In the genomic region with DNA sequence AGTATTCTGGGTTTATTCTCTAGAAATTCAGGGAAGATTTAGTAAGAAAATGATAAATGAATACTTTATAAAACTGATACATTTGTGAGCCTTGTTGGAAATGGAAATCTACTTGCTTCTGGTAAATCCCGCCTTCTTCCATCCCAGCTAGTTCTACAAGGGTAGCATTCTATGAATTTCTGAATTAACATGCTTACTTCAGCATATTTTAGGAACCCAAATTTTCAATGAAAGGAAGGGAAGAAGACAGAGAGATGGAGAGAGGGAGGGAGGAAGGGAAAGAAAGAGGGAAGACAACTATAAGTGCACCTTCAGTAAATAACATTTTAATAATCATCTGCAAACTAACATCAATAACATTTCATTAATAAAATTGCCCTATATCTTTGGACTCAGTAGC, we compare ENCODE assay signal across 25 cellular contexts. TPM values are rescaled to one million over a fixed set of nuclear protein-coding genes. Genes with fewer than 3 reads are reported as not detected.
DNase-seq lines count a peak whose midpoint lies in the region; ATAC-seq, FAIRE-seq and TF ChIP-seq lines count a peak whose summit lies in the region.
"Had no signal": no experiment of that assay in that cellular context is flagged by ENCODE, and none has a peak within 500 bp of the region (broad histone marks: within the 10 kb centered on the region; RNA-seq: fewer than 3 reads in every experiment).

No MANE protein-coding gene starts in this region.

- TF ChIP-seq POLR2A in HepG2 (IDR thresholded peaks at IDR 0.05; ENCODE audit: insufficient read depth in 1 of 2, low read depth in 2 of 2, low read length in 2 of 2) (no peak), right lobe of liver (IDR thresholded peaks at IDR 0.05) (no peak), K562 (conservative IDR thresholded peaks at IDR 0.05) (no peak)

- H3K27me3 ChIP-seq in HepG2 (ENCODE audit: control insufficient read depth in 1 of 2, insufficient read depth in 2 of 2, low read length in 2 of 2): peaks cover 0 to 3% of the 10 kb centered on the region in 2 experiments; a peak in 3 of 5 replicates
- no peaks in the 10 kb centered on the region for H3K27me3 ChIP-seq in right lobe of liver
- peaks cover 0 to 9% of the 10 kb centered on the region in 2 experiments; a peak in 1 of 5 replicates for H3K27me3 ChIP-seq in K562 (ENCODE audit: control insufficient read depth in 2 of 2, insufficient read depth in 2 of 2, low read length in 2 of 2)
- H3K27me3 ChIP-seq: BE2C, BLaER1 had no signal

- ATAC-seq in HepG2 (no peak), right lobe of liver (no peak), K562 (no peak)
- ATAC-seq: GM12878 had no signal

- no peaks in the 10 kb centered on the region for H3K9me3 Mint-ChIP-seq in activated T-cell treated with anti-CD3 and anti-CD28 coated beads, Interleukin-2, amount 50 U/mL, for 24 hours

- CTCF ChIA-PET in HepG2 (lab: Yijun Ruan, JAX; ENCODE audit: low intra/inter-chr PET ratio, low total read pairs) (no interaction called here), K562 (lab: Yijun Ruan, JAX; ENCODE audit: low intra/inter-chr PET ratio) (no interaction called here)

- no peak for DNase-seq in HepG2 (ENCODE audit: low spot score)
- DNase-seq in right lobe of liver: no peak
- no peak for DNase-seq in K562 (ENCODE audit: extremely low read depth in 1 of 4, low spot score in 3 of 4)
- no peak for DNase-seq in activated naive CD4-positive, alpha-beta T cell treated with Interleukin-2 at 50 U/mL for 16 hours
- DNase-seq in activated T-cell treated with anti-CD3 and anti-CD28 coated beads, Interleukin-2, amount 50 U/mL, for 24 hours: no peak
- DNase-seq: ACHN; BE2C; C1 segment of cervical spinal cord; CD4-positive, alpha-beta memory T cell; CD4-positive, CD25-positive, alpha-beta regulatory T cell; CD8-positive, alpha-beta memory T cell; COR-L47; DMS 273 treated with DMSO at 0.1 percent for 48 hours; DMS153; DMS53; DMS79; DND-41; EL; GDM1 had no signal

- 15% methylated on average over 1 of the region's 1 CpG for WGBS in HepG2 (ENCODE audit: low lambda C conversion rate)
- WGBS in right lobe of liver (ENCODE audit: insufficient coverage, low coverage, low lambda C conversion rate, missing lambda C conversion rate): 78% methylated on average over 1 of the region's 1 CpG
- 13% methylated on average over 1 of the region's 1 CpG for WGBS in K562 (ENCODE audit: insufficient coverage, low coverage, missing lambda C conversion rate)

- no peak overlapping the region for H3K27ac ChIP-seq in HepG2 (ENCODE audit: extremely low read length, insufficient read depth, low read length)
- no peak overlapping the region for H3K27ac ChIP-seq in right lobe of liver
- no peak overlapping the region for H3K27ac ChIP-seq in K562 (ENCODE audit: extremely low read depth, low read depth, low read length)
- H3K27ac ChIP-seq: 22Rv1, BLaER1 had no signal

- H3K79me2 ChIP-seq in HepG2 (ENCODE audit: insufficient read depth, low read length): no peaks in the 10 kb centered on the region
- H3K79me2 ChIP-seq in K562 (ENCODE audit: control insufficient read depth, insufficient read depth, low read length): no peaks in the 10 kb centered on the region

- TF ChIP-seq CTCF in HepG2 (CRISPR knock-in tag; IDR thresholded peaks at IDR 0.05) (no peak), right lobe of liver (IDR thresholded peaks at IDR 0.05) (no peak), K562 (IDR thresholded peaks at IDR 0.05 in 2 of 3, conservative IDR thresholded peaks at IDR 0.05 in 1 of 3; ENCODE audit: insufficient read depth in 2 of 3, low read depth in 1 of 3, low read length in 3 of 3) (no peak)

- no peak overlapping the region for H3K27ac Mint-ChIP-seq in activated T-cell treated with anti-CD3 and anti-CD28 coated beads, Interleukin-2, amount 50 U/mL, for 24 hours
- H3K27ac Mint-ChIP-seq: CD14-positive monocyte; CD4-positive, alpha-beta memory T cell; CD4-positive, CD25-positive, alpha-beta regulatory T cell; CD8-positive, alpha-beta memory T cell had no signal

- H3K27me3 Mint-ChIP-seq in activated T-cell treated with anti-CD3 and anti-CD28 coated beads, Interleukin-2, amount 50 U/mL, for 24 hours: no peaks in the 10 kb centered on the region

- H3K36me3 ChIP-seq in HepG2 (replicated peaks in 1 of 2; ENCODE audit: control insufficient read depth in 1 of 2, insufficient read depth in 2 of 2, low read length in 2 of 2): no peaks in the 10 kb centered on the region
- no peaks in the 10 kb centered on the region for H3K36me3 ChIP-seq in right lobe of liver
- no peaks in the 10 kb centered on the region for H3K36me3 ChIP-seq in K562 (ENCODE audit: control insufficient read depth, insufficient read depth, low read length)
- H3K36me3 ChIP-seq: BE2C, BLaER1 had no signal

- H3K4me3 ChIP-seq in HepG2 (replicated peaks in 1 of 3; ENCODE audit: insufficient read depth in 1 of 3, low read depth in 2 of 3, low read length in 3 of 3) (no peak overlapping the region), right lobe of liver (no peak overlapping the region), K562 (no peak overlapping the region)
- H3K4me3 ChIP-seq: BLaER1, GM12878 had no signal

- TF ChIP-seq RAD21 in HepG2 (CRISPR knock-in tag; IDR thresholded peaks at IDR 0.05) (no peak), K562 (CRISPR knock-in tag; conservative IDR thresholded peaks at IDR 0.05 in 1 of 2, IDR thresholded peaks at IDR 0.05 in 1 of 2) (no peak)

- BruUV-seq in HepG2 (replicated peaks; lab: Mats Ljungman, UMichigan) (no TSS peak), K562 (replicated peaks; lab: Mats Ljungman, UMichigan) (no TSS peak)

- in situ Hi-C loops in HepG2 (cut with HindIII; ENCODE audit: extremely low pct_ligation_motif_present, low pct_unique_long_range_greater_than_20kb) (no loop called here), K562 (cut with MboI) (no loop called here)

- no peak overlapping the region for H3K4me3 Mint-ChIP-seq in activated T-cell treated with anti-CD3 and anti-CD28 coated beads, Interleukin-2, amount 50 U/mL, for 24 hours
- H3K4me3 Mint-ChIP-seq: CD14-positive monocyte; CD4-positive, alpha-beta memory T cell; CD4-positive, CD25-positive, alpha-beta regulatory T cell; CD8-positive, alpha-beta memory T cell had no signal

- intact Hi-C loops in HepG2 (cut with micrococcal nuclease; ENCODE audit: unreplicated experiment) (loop anchor here (10.0 kb wide), 1 partner anchor 215 kb away; no protein-coding TSS in a partner anchor), right lobe of liver (cut with DNase I) (no loop called here), K562 (cut with micrococcal nuclease) (no loop called here)

- H3K4me1 Mint-ChIP-seq in activated T-cell treated with anti-CD3 and anti-CD28 coated beads, Interleukin-2, amount 50 U/mL, for 24 hours (ENCODE audit: low read depth): no peaks in the 10 kb centered on the region

- H3K4me2 ChIP-seq in HepG2 (ENCODE audit: low read depth, low read length) (no peak overlapping the region), K562 (ENCODE audit: insufficient read depth, low read length) (no peak overlapping the region)
- H3K4me2 ChIP-seq: BLaER1 had no signal

- no peaks in the 10 kb centered on the region for H3K9me1 ChIP-seq in K562 (ENCODE audit: control insufficient read depth, insufficient read depth, low read length)

- H3K36me3 Mint-ChIP-seq in activated T-cell treated with anti-CD3 and anti-CD28 coated beads, Interleukin-2, amount 50 U/mL, for 24 hours (ENCODE audit: low read depth): no peaks in the 10 kb centered on the region
- H3K36me3 Mint-ChIP-seq: CD14-positive monocyte; CD4-positive, alpha-beta memory T cell; CD8-positive, alpha-beta memory T cell had no signal

- H3K9me3 ChIP-seq in HepG2 (ENCODE audit: low read length): no peaks in the 10 kb centered on the region
- H3K9me3 ChIP-seq in right lobe of liver: no peaks in the 10 kb centered on the region
- no peaks in the 10 kb centered on the region for H3K9me3 ChIP-seq in K562 (replicated peaks; ENCODE audit: control insufficient read depth, insufficient read depth, low read depth, low read length)
- H3K9me3 ChIP-seq: BE2C had no signal

- TF ChIP-seq EP300 in HepG2 (IDR thresholded peaks at IDR 0.05; ENCODE audit: low read depth in 2 of 2, low read length in 2 of 2): no peak
- no peak for TF ChIP-seq EP300 in HepG2 (CRISPR knock-in tag; IDR thresholded peaks at IDR 0.05; ENCODE audit: borderline replicate concordance)
- no peak for TF ChIP-seq EP300 in K562 (IDR thresholded peaks at IDR 0.05; ENCODE audit: low read length)

- H3K9ac ChIP-seq in HepG2 (ENCODE audit: insufficient read depth, low read depth, low read length): no peak overlapping the region
- no peak overlapping the region for H3K9ac ChIP-seq in K562 (ENCODE audit: insufficient read depth in 1 of 2, low read depth in 2 of 2, low read length in 2 of 2)
- H3K9ac ChIP-seq: BLaER1 had no signal

- POLR2A ChIA-PET in HepG2 (lab: Yijun Ruan, JAX): no interaction called here
- POLR2A ChIA-PET in K562 (lab: Yijun Ruan, JAX): no interaction called here

- H2AFZ ChIP-seq in HepG2 (ENCODE audit: low read length) (no peak overlapping the region), K562 (ENCODE audit: low read depth, low read length) (no peak overlapping the region)

- H3K4me1 ChIP-seq in HepG2 (ENCODE audit: insufficient read depth, low read length): no peaks in the 10 kb centered on the region
- no peaks in the 10 kb centered on the region for H3K4me1 ChIP-seq in right lobe of liver
- H3K4me1 ChIP-seq in K562 (replicated peaks in 1 of 2; ENCODE audit: control insufficient read depth in 2 of 2, insufficient read depth in 2 of 2, low read length in 2 of 2): no peaks in the 10 kb centered on the region
- H3K4me1 ChIP-seq: BE2C, BLaER1 had no signal

- FAIRE-seq in HepG2 (lab: Jason Lieb, UNC) (no peak), K562 (lab: Jason Lieb, UNC) (no peak)
- FAIRE-seq: GM12878, GM12892, GM18507 had no signal

- H4K20me1 ChIP-seq in HepG2 (ENCODE audit: insufficient read depth, low read length) (no peaks in the 10 kb centered on the region), K562 (replicated peaks; ENCODE audit: control insufficient read depth, insufficient read depth, low read length) (no peaks in the 10 kb centered on the region)
- H4K20me1 ChIP-seq: BLaER1 had no signal

RNA-seq across cellular contexts. Expression of a gene that starts 26.6 kb away (rescaled TPM):
- total RNA-seq in HepG2 (2016; rRNA removed; fragmentation: Illumina TruSeq; extraction: Trizol): 28.6 and 36.1 TPM in 2 replicates
- 19.0 and 20.3 TPM in 2 replicates for total RNA-seq in HepG2 (2016; cell fraction: cytosol; rRNA removed; fragmentation: Illumina TruSeq; extraction: Trizol; ENCODE audit: low read depth)
- 27.4 and 34.1 TPM in 2 replicates for total RNA-seq in HepG2 (2016; cell fraction: insoluble cytoplasmic fraction; rRNA removed; fragmentation: Illumina TruSeq; extraction: Trizol)
- 28.2 and 29.0 TPM in 2 replicates for total RNA-seq in HepG2 (2016; cell fraction: membrane; rRNA removed; fragmentation: Illumina TruSeq; extraction: Trizol)
- 30.2 and 36.5 TPM in 2 replicates for total RNA-seq in HepG2 (2016; cell fraction: nucleus; rRNA removed; fragmentation: Illumina TruSeq; extraction: Trizol)
- polyA plus RNA-seq in HepG2 (2011; rRNA removed): 16.6 and 21.8 TPM in 2 replicates
- polyA plus RNA-seq in HepG2 (2011; cell fraction: cytosol; rRNA removed): 14.6 and 17.5 TPM in 2 replicates
- 9.3 and 11.8 TPM in 2 replicates for polyA plus RNA-seq in HepG2 (2011; cell fraction: nucleus; rRNA removed)
- polyA plus RNA-seq in HepG2 (2012): 10.6 and 22.0 TPM in 2 replicates
- polyA plus RNA-seq in HepG2 (2016; cell fraction: cytosol; fragmentation: Illumina TruSeq; extraction: Trizol; ENCODE audit: low read depth): 14.4 and 18.2 TPM in 2 replicates
- 23.6 and 26.5 TPM in 2 replicates for polyA plus RNA-seq in HepG2 (2016; cell fraction: insoluble cytoplasmic fraction; fragmentation: Illumina TruSeq; extraction: Trizol; ENCODE audit: low read depth)
- 19.1 and 21.5 TPM in 2 replicates for polyA plus RNA-seq in HepG2 (2016; cell fraction: membrane; fragmentation: Illumina TruSeq; extraction: Trizol; ENCODE audit: low read depth)
- 42.7 and 47.2 TPM in 2 replicates for polyA plus RNA-seq in HepG2 (2016; cell fraction: nucleus; fragmentation: Illumina TruSeq; extraction: Trizol; ENCODE audit: insufficient read depth, low read depth)
- polyA minus RNA-seq in HepG2 (2011; rRNA and poly(A)+ RNA removed; ENCODE audit: low replicate concordance): 10.0 and 10.4 TPM in 2 replicates
- 5.5 and 10.0 TPM in 2 replicates for polyA minus RNA-seq in HepG2 (2011; cell fraction: cytosol; rRNA and poly(A)+ RNA removed)
- 20.9 and 27.0 TPM in 2 replicates for polyA minus RNA-seq in HepG2 (2011; cell fraction: nucleus; rRNA and poly(A)+ RNA removed)
- total RNA-seq in right lobe of liver: 1 to 10 TPM; 2.2 to 4.1 (median 2.6) TPM
- total RNA-seq in K562 (2011; cell fraction: chromatin; rRNA removed; ENCODE audit: low replicate concordance): 12.9 and 36.7 TPM in 2 replicates
- 10.2 and 13.0 TPM in 2 replicates for total RNA-seq in K562 (2011; cell fraction: nucleolus; rRNA removed)
- 15.5 and 33.6 TPM in 2 replicates for total RNA-seq in K562 (2011; cell fraction: nucleoplasm; rRNA removed)
- 6.2 and 13.6 TPM in 2 replicates for total RNA-seq in K562 (2014; rRNA removed)
- 17.9 and 19.2 TPM in 2 replicates for total RNA-seq in K562 (2014; rRNA removed; fragmentation: Illumina TruSeq; extraction: Trizol)
- total RNA-seq in K562 (2015; rRNA removed; fragmentation: Illumina TruSeq; extraction: Trizol): 14.9 and 15.8 TPM in 2 replicates
- total RNA-seq in K562 (2021): 13.5 and 14.3 TPM in 2 replicates
- 17.9 and 18.4 TPM in 2 replicates for polyA plus RNA-seq in K562 (2011; rRNA removed)
- 6.7 and 14.2 TPM in 2 replicates for polyA plus RNA-seq in K562 (2011; cell fraction: cytosol; rRNA removed)
- polyA plus RNA-seq in K562 (2011; cell fraction: nucleus; rRNA removed): 18.1 and 34.4 TPM in 2 replicates
- 7.5 and 11.3 TPM in 2 replicates for polyA plus RNA-seq in K562 (2012)
- 14.5 and 18.0 TPM in 2 replicates for polyA plus RNA-seq in K562 (2014; fragmentation: Illumina TruSeq; extraction: Trizol)
- 10 to 100 TPM; 20.8 to 25.6 TPM for polyA plus RNA-seq in K562 (2014; fragmentation: Nextera tagmentation; extraction: Ambion mirVana)
- 11.9 TPM in 2 replicates for polyA plus RNA-seq in K562 (2014; rRNA removed)
- 13.0 and 14.1 TPM in 2 replicates for polyA minus RNA-seq in K562 (2011; rRNA and poly(A)+ RNA removed)
- polyA minus RNA-seq in K562 (2011; cell fraction: cytosol; rRNA and poly(A)+ RNA removed): 4.8 and 5.6 TPM in 2 replicates
- 5.8 and 11.1 TPM in 2 replicates for polyA minus RNA-seq in K562 (2011; cell fraction: nucleus; rRNA and poly(A)+ RNA removed)

RNA-seq across cellular contexts. Expression of a gene that starts 28.6 kb away (rescaled TPM):
- total RNA-seq in HepG2 (2016; rRNA removed; fragmentation: Illumina TruSeq; extraction: Trizol): not detected in 2 replicates
- not detected in 2 replicates for total RNA-seq in HepG2 (2016; cell fraction: cytosol; rRNA removed; fragmentation: Illumina TruSeq; extraction: Trizol; ENCODE audit: low read depth)
- total RNA-seq in HepG2 (2016; cell fraction: insoluble cytoplasmic fraction; rRNA removed; fragmentation: Illumina TruSeq; extraction: Trizol): not detected in 2 replicates
- not detected in 2 replicates for total RNA-seq in HepG2 (2016; cell fraction: membrane; rRNA removed; fragmentation: Illumina TruSeq; extraction: Trizol)
- total RNA-seq in HepG2 (2016; cell fraction: nucleus; rRNA removed; fragmentation: Illumina TruSeq; extraction: Trizol): not detected in 2 replicates
- not detected in 2 replicates for polyA plus RNA-seq in HepG2 (2011; rRNA removed)
- 0.03 TPM in 1 of 2 replicates, not detected in the other for polyA plus RNA-seq in HepG2 (2011; cell fraction: cytosol; rRNA removed)
- polyA plus RNA-seq in HepG2 (2011; cell fraction: nucleus; rRNA removed): not detected in 2 replicates
- polyA plus RNA-seq in HepG2 (2012): not detected in 2 replicates
- polyA plus RNA-seq in HepG2 (2016; cell fraction: cytosol; fragmentation: Illumina TruSeq; extraction: Trizol; ENCODE audit: low read depth): not detected in 2 replicates
- not detected in 2 replicates for polyA plus RNA-seq in HepG2 (2016; cell fraction: insoluble cytoplasmic fraction; fragmentation: Illumina TruSeq; extraction: Trizol; ENCODE audit: low read depth)
- not detected in 2 replicates for polyA plus RNA-seq in HepG2 (2016; cell fraction: membrane; fragmentation: Illumina TruSeq; extraction: Trizol; ENCODE audit: low read depth)
- not detected in 2 replicates for polyA plus RNA-seq in HepG2 (2016; cell fraction: nucleus; fragmentation: Illumina TruSeq; extraction: Trizol; ENCODE audit: insufficient read depth, low read depth)
- polyA minus RNA-seq in HepG2 (2011; rRNA and poly(A)+ RNA removed; ENCODE audit: low replicate concordance): not detected in 2 replicates
- polyA minus RNA-seq in HepG2 (2011; cell fraction: cytosol; rRNA and poly(A)+ RNA removed): not detected in 2 replicates
- polyA minus RNA-seq in HepG2 (2011; cell fraction: nucleus; rRNA and poly(A)+ RNA removed): 0.25 TPM in 1 of 2 replicates, not detected in the other
- total RNA-seq in right lobe of liver: under 1 TPM in 2 of 6 experiments, not detected in 4; 0.12 to 0.15 TPM
- total RNA-seq in K562 (2011; cell fraction: chromatin; rRNA removed; ENCODE audit: low replicate concordance): not detected in 2 replicates
- total RNA-seq in K562 (2011; cell fraction: nucleolus; rRNA removed): not detected in 2 replicates
- not detected in 2 replicates for total RNA-seq in K562 (2011; cell fraction: nucleoplasm; rRNA removed)
- not detected in 2 replicates for total RNA-seq in K562 (2014; rRNA removed)
- not detected in 2 replicates for total RNA-seq in K562 (2014; rRNA removed; fragmentation: Illumina TruSeq; extraction: Trizol)
- total RNA-seq in K562 (2015; rRNA removed; fragmentation: Illumina TruSeq; extraction: Trizol): not detected in 2 replicates
- total RNA-seq in K562 (2021): not detected in 2 replicates
- polyA plus RNA-seq in K562 (2011; rRNA removed): not detected in 2 replicates
- polyA plus RNA-seq in K562 (2011; cell fraction: cytosol; rRNA removed): not detected in 2 replicates
- 0.06 TPM in 1 of 2 replicates, not detected in the other for polyA plus RNA-seq in K562 (2011; cell fraction: nucleus; rRNA removed)
- 0.12 TPM in 1 of 2 replicates, not detected in the other for polyA plus RNA-seq in K562 (2012)
- polyA plus RNA-seq in K562 (2014; fragmentation: Illumina TruSeq; extraction: Trizol): not detected in 2 replicates
- under 1 TPM; 0.03 to 0.08 TPM for polyA plus RNA-seq in K562 (2014; fragmentation: Nextera tagmentation; extraction: Ambion mirVana)
- polyA plus RNA-seq in K562 (2014; rRNA removed): not detected in 2 replicates
- not detected in 2 replicates for polyA minus RNA-seq in K562 (2011; rRNA and poly(A)+ RNA removed)
- not detected in 2 replicates for polyA minus RNA-seq in K562 (2011; cell fraction: cytosol; rRNA and poly(A)+ RNA removed)
- not detected in 2 replicates for polyA minus RNA-seq in K562 (2011; cell fraction: nucleus; rRNA and poly(A)+ RNA removed)
- total RNA-seq: CD4-positive, alpha-beta memory T cell; CD4-positive, CD25-positive, alpha-beta regulatory T cell; CD8-positive, alpha-beta memory T cell; GM12878 had no signal
- polyA plus RNA-seq: CD14-positive monocyte; CD4-positive, alpha-beta memory T cell; CD4-positive, CD25-positive, alpha-beta regulatory T cell; CD8-positive, alpha-beta memory T cell had no signal
